ENCODE assay signal across 19 cellular contexts in the genomic region with DNA sequence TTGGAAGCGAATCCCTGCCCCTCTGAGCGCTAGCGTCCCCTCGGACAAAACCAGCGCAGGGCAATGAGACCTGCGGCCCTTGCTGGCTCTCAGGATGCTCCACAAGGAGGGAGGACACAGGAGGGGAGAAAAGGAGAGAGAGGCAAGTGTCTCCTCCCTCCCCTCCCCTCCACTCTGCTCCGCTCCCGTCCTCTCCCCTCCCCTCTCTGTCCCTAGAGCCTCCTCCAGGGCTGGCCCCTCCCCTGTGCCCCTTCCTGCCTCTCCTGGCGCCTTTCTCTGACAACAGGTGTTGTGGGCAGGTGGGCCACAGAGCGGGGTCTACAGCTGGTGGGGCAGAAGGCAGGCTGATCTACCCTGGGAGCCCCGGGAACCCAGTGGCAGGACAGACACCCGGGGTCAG. TPM values are rescaled to one million over a fixed set of nuclear protein-coding genes. Genes with fewer than 3 reads are reported as not detected.
"Had no signal": no experiment of that assay in that cellular context is flagged by ENCODE, and none has a peak within 500 bp of the region (broad histone marks: within the 10 kb centered on the region; RNA-seq: fewer than 3 reads in every experiment).

No MANE protein-coding gene starts in this region.

- H3K4me1 ChIP-seq: ascending aorta, breast epithelium, prostate gland, tibial artery, uterus had no signal

- H3K27ac ChIP-seq: ascending aorta, breast epithelium, prostate gland, tibial artery, uterus, VCaP had no signal

- H3K36me3 ChIP-seq: ascending aorta, breast epithelium, prostate gland, tibial artery, uterus had no signal

- DNase-seq: activated CD4-positive, alpha-beta T cell treated with anti-CD3 and anti-CD28 coated beads, Interleukin-2, amount 50 U/mL, for 48 hours; activated naive CD4-positive, alpha-beta T cell treated with Interleukin-2 at 50 U/mL for 16 hours; activated naive CD8-positive, alpha-beta T cell treated with anti-CD3 and anti-CD28 coated beads, Interleukin-2, amount 50 U/mL, for 24 hours; dermis blood vessel endothelial cell; head of caudate nucleus; immature natural killer cell; right cardiac atrium; small intestine; stimulated activated CD4-positive, alpha-beta T cell treated with anti-CD3 and anti-CD28 coated beads, Interleukin-4, amount 100 ng/mL, for 24 hours; stimulated activated naive CD4-positive, alpha-beta T cell; tibial artery; uterus had no signal

- H3K4me3 ChIP-seq: ascending aorta, breast epithelium, prostate gland, tibial artery, uterus had no signal

- H3K9me3 ChIP-seq: ascending aorta, breast epithelium, prostate gland, tibial artery, uterus had no signal

- ATAC-seq: activated naive CD8-positive, alpha-beta T cell treated with anti-CD3 and anti-CD28 coated beads, Interleukin-2, amount 50 U/mL, for 24 hours; activated T-helper 17 cell treated with anti-CD3 and anti-CD28 coated beads, Interleukin-2, amount 50 U/mL, for 72 hours; right cardiac atrium had no signal

- H3K27me3 ChIP-seq: ascending aorta had no signal

RNA-seq across cellular contexts. Expression of a gene that starts 35.2 kb away (rescaled TPM):
- total RNA-seq: ascending aorta, dermis blood vessel endothelial cell, epithelial cell of proximal tubule, omental fat pad had no signal
- polyA plus RNA-seq: immature natural killer cell had no signal
